In genomic region chr2:111424863-111425309, GRCh38 we compare ENCODE assay signal across 8 cellular contexts.
A peak's percentile ranks its signal among the peaks of the same experiment; 100 is the strongest.
DNase-seq lines count a peak whose midpoint lies in the region; ATAC-seq and TF ChIP-seq lines count a peak whose summit lies in the region.
"Not testable (repeated sequence)": the region's sequence is repeated elsewhere in the genome, so short reads cannot be mapped to it uniquely, and the experiment has no call there.

No MANE protein-coding gene starts in this region.

- H3K9me3 Mint-ChIP-seq in Calu3 (ENCODE audit: low read depth, unreplicated experiment); activated naive CD4-positive, alpha-beta T cell treated with anti-CD3 and anti-CD28 coated beads, Interleukin-2, amount 50 U/mL, for 24 hours; natural killer cell; stimulated activated memory B cell treated with anti-CD40 and anti-IgM and Interleukin-4, amounts not matched to agents 10 μg/mL and 1 μg/mL and 100 μg/mL, for 72 hours: not testable (repeated sequence)

- CTCF ChIA-PET in Calu3 (lab: Charles Lee), result not testable (repeated sequence)

- H3K4me1 Mint-ChIP-seq in Calu3 (ENCODE audit: low read depth, unreplicated experiment); natural killer cell: not testable (repeated sequence)
- peaks cover 27% of the 10 kb centered on the region for H3K4me1 Mint-ChIP-seq in activated naive CD4-positive, alpha-beta T cell treated with anti-CD3 and anti-CD28 coated beads, Interleukin-2, amount 50 U/mL, for 24 hours
- H3K4me1 Mint-ChIP-seq in stimulated activated memory B cell treated with anti-CD40 and anti-IgM and Interleukin-4, amounts not matched to agents 10 μg/mL and 1 μg/mL and 100 μg/mL, for 72 hours, result peaks cover 29% of the 10 kb centered on the region

- H3K4me3 Mint-ChIP-seq in Calu3 (ENCODE audit: low read depth, unreplicated experiment); activated naive CD4-positive, alpha-beta T cell treated with anti-CD3 and anti-CD28 coated beads, Interleukin-2, amount 50 U/mL, for 24 hours; natural killer cell; stimulated activated memory B cell treated with anti-CD40 and anti-IgM and Interleukin-4, amounts not matched to agents 10 μg/mL and 1 μg/mL and 100 μg/mL, for 72 hours: not testable (repeated sequence)

- ATAC-seq in GM21447 (IDR thresholded peaks at IDR 0.05; ENCODE audit: unreplicated experiment) (peak; percentile 40), HG03025 (IDR thresholded peaks at IDR 0.05; ENCODE audit: low FRiP score, unreplicated experiment) (peak; percentile 38), natural killer cell (peak; percentile 73 to 87 (median 85))
- ATAC-seq in stimulated activated memory B cell treated with anti-CD40 and anti-IgM and Interleukin-4, amounts not matched to agents 10 μg/mL and 1 μg/mL and 100 μg/mL, for 72 hours, result peak; percentile 77

- not testable (repeated sequence) for H3K36me3 Mint-ChIP-seq in Calu3 (ENCODE audit: insufficient read depth, unreplicated experiment); activated naive CD4-positive, alpha-beta T cell treated with anti-CD3 and anti-CD28 coated beads, Interleukin-2, amount 50 U/mL, for 24 hours; natural killer cell; stimulated activated memory B cell treated with anti-CD40 and anti-IgM and Interleukin-4, amounts not matched to agents 10 μg/mL and 1 μg/mL and 100 μg/mL, for 72 hours

- BruUV-seq in Calu3 (replicated peaks; lab: Mats Ljungman, UMichigan), result TSS peak; percentile 29

- not testable (repeated sequence) for H3K27ac Mint-ChIP-seq in Calu3 (ENCODE audit: unreplicated experiment)
- H3K27ac Mint-ChIP-seq in activated naive CD4-positive, alpha-beta T cell treated with anti-CD3 and anti-CD28 coated beads, Interleukin-2, amount 50 U/mL, for 24 hours, result peak overlapping the region; percentile 41
- peak overlapping the region in 1 of 2 donors; percentile 18 for H3K27ac Mint-ChIP-seq in natural killer cell
- peak overlapping the region; percentile 80 for H3K27ac Mint-ChIP-seq in stimulated activated memory B cell treated with anti-CD40 and anti-IgM and Interleukin-4, amounts not matched to agents 10 μg/mL and 1 μg/mL and 100 μg/mL, for 72 hours

- DNase-seq in Calu3, natural killer cell: not testable (repeated sequence)
- peak in 4 of 5 experiments; percentile 5 to 65 (median 23) for DNase-seq in T-helper 2 cell
- peak; percentile 18 for DNase-seq in activated CD8-positive, alpha-beta memory T cell treated with anti-CD3 and anti-CD28 coated beads, Interleukin-2, amount 50 U/mL, for 4 hours

- not testable (repeated sequence) for TF ChIP-seq CTCF in Calu3 (IDR thresholded peaks at IDR 0.05; ENCODE audit: unreplicated experiment); natural killer cell (IDR thresholded peaks at IDR 0.05)

- H3K27me3 Mint-ChIP-seq in Calu3 (ENCODE audit: unreplicated experiment); activated naive CD4-positive, alpha-beta T cell treated with anti-CD3 and anti-CD28 coated beads, Interleukin-2, amount 50 U/mL, for 24 hours; natural killer cell (ENCODE audit: low read depth in 2 of 2); stimulated activated memory B cell treated with anti-CD40 and anti-IgM and Interleukin-4, amounts not matched to agents 10 μg/mL and 1 μg/mL and 100 μg/mL, for 72 hours: not testable (repeated sequence)

- intact Hi-C loops in Calu3 (cut with micrococcal nuclease; ENCODE audit: unreplicated experiment); natural killer cell (cut with micrococcal nuclease): not testable (repeated sequence)
